1 cellular context compared by ENCODE assay signal in the genomic region with DNA sequence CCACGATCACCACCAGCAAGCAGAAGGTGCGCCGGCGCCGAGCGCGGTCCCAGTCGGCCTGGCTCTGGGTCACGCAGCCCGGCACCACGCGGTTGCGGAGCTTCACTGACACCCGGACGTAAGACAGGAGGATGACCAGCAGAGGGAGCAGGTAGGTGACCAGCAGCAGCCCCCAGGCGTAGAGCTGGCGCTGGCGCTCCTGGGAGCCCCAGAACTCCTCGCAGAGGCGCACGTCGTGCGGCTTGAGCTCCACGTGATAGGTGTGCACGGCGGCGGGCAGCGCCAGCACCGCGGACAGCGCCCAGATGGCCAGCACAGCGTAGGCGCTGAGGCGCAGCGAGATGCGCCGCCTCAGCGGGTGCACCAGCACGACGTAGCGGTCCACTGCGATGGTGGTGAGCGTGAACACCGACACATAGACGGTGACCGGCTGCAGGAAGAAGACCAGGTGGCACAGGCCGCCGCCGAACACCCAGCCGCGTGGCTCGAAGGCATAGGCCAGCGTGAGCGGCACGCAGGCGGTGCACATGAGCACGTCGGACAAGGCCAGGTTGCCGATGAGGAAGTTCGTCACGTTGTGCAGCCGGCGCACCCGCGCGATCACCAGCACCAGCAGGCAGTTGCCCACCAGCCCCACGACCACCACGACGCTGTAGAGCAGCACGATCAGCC.
A peak's percentile ranks its signal among the peaks of the same experiment; 100 is the strongest.
TF ChIP-seq lines count a peak whose summit lies in the region.

No MANE protein-coding gene starts in this region.

TF ChIP-seq in WTC11, 78 proteins besides CTCF, POLR2A, EP300 and RAD21 (continued from another document):
- TF ChIP-seq, protein P1, sequence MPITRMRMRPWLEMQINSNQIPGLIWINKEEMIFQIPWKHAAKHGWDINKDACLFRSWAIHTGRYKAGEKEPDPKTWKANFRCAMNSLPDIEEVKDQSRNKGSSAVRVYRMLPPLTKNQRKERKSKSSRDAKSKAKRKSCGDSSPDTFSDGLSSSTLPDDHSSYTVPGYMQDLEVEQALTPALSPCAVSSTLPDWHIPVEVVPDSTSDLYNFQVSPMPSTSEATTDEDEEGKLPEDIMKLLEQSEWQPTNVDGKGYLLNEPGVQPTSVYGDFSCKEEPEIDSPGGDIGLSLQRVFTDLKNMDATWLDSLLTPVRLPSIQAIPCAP (CRISPR knock-in tag; IDR thresholded peaks at IDR 0.05), result peak; percentile 99
- TF ChIP-seq ZNF423 (CRISPR knock-in tag; IDR thresholded peaks at IDR 0.05) (peak; percentile 52), ZNF317 (CRISPR knock-in tag; IDR thresholded peaks at IDR 0.05; ENCODE audit: borderline replicate concordance, low read depth) (peak; percentile 84), HMGA2 (CRISPR knock-in tag; IDR thresholded peaks at IDR 0.05) (no peak), ELF4 (CRISPR knock-in tag; IDR thresholded peaks at IDR 0.05; ENCODE audit: low read depth) (peak; percentile 97), CREB1 (CRISPR knock-in tag; IDR thresholded peaks at IDR 0.05) (peak; percentile 99), NR1H2 (CRISPR knock-in tag; IDR thresholded peaks at IDR 0.05) (peak; percentile 68; the same call in 1 of the 2 replicates), NR2C2 (CRISPR knock-in tag; IDR thresholded peaks at IDR 0.05) (peak; percentile 90), ZBTB21 (CRISPR knock-in tag; IDR thresholded peaks at IDR 0.05; ENCODE audit: borderline replicate concordance) (peak; percentile 97), ZNF416 (CRISPR knock-in tag; IDR thresholded peaks at IDR 0.05) (no peak), ZNF121 (CRISPR knock-in tag; IDR thresholded peaks at IDR 0.05) (peak; percentile 94)
- TF ChIP-seq, protein P2, sequence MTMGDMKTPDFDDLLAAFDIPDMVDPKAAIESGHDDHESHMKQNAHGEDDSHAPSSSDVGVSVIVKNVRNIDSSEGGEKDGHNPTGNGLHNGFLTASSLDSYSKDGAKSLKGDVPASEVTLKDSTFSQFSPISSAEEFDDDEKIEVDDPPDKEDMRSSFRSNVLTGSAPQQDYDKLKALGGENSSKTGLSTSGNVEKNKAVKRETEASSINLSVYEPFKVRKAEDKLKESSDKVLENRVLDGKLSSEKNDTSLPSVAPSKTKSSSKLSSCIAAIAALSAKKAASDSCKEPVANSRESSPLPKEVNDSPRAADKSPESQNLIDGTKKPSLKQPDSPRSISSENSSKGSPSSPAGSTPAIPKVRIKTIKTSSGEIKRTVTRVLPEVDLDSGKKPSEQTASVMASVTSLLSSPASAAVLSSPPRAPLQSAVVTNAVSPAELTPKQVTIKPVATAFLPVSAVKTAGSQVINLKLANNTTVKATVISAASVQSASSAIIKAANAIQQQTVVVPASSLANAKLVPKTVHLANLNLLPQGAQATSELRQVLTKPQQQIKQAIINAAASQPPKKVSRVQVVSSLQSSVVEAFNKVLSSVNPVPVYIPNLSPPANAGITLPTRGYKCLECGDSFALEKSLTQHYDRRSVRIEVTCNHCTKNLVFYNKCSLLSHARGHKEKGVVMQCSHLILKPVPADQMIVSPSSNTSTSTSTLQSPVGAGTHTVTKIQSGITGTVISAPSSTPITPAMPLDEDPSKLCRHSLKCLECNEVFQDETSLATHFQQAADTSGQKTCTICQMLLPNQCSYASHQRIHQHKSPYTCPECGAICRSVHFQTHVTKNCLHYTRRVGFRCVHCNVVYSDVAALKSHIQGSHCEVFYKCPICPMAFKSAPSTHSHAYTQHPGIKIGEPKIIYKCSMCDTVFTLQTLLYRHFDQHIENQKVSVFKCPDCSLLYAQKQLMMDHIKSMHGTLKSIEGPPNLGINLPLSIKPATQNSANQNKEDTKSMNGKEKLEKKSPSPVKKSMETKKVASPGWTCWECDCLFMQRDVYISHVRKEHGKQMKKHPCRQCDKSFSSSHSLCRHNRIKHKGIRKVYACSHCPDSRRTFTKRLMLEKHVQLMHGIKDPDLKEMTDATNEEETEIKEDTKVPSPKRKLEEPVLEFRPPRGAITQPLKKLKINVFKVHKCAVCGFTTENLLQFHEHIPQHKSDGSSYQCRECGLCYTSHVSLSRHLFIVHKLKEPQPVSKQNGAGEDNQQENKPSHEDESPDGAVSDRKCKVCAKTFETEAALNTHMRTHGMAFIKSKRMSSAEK (CRISPR knock-in tag; IDR thresholded peaks at IDR 0.05; ENCODE audit: borderline replicate concordance), result no peak
- TF ChIP-seq, protein P3, sequence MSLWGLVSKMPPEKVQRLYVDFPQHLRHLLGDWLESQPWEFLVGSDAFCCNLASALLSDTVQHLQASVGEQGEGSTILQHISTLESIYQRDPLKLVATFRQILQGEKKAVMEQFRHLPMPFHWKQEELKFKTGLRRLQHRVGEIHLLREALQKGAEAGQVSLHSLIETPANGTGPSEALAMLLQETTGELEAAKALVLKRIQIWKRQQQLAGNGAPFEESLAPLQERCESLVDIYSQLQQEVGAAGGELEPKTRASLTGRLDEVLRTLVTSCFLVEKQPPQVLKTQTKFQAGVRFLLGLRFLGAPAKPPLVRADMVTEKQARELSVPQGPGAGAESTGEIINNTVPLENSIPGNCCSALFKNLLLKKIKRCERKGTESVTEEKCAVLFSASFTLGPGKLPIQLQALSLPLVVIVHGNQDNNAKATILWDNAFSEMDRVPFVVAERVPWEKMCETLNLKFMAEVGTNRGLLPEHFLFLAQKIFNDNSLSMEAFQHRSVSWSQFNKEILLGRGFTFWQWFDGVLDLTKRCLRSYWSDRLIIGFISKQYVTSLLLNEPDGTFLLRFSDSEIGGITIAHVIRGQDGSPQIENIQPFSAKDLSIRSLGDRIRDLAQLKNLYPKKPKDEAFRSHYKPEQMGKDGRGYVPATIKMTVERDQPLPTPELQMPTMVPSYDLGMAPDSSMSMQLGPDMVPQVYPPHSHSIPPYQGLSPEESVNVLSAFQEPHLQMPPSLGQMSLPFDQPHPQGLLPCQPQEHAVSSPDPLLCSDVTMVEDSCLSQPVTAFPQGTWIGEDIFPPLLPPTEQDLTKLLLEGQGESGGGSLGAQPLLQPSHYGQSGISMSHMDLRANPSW (CRISPR knock-in tag; conservative IDR thresholded peaks at IDR 0.05; ENCODE audit: low read depth), result peak; percentile 98
- TF ChIP-seq, protein P4, sequence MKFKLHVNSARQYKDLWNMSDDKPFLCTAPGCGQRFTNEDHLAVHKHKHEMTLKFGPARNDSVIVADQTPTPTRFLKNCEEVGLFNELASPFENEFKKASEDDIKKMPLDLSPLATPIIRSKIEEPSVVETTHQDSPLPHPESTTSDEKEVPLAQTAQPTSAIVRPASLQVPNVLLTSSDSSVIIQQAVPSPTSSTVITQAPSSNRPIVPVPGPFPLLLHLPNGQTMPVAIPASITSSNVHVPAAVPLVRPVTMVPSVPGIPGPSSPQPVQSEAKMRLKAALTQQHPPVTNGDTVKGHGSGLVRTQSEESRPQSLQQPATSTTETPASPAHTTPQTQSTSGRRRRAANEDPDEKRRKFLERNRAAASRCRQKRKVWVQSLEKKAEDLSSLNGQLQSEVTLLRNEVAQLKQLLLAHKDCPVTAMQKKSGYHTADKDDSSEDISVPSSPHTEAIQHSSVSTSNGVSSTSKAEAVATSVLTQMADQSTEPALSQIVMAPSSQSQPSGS (CRISPR knock-in tag; IDR thresholded peaks at IDR 0.05; ENCODE audit: borderline replicate concordance, low read depth), result peak; percentile 92
- TF ChIP-seq, protein P5, sequence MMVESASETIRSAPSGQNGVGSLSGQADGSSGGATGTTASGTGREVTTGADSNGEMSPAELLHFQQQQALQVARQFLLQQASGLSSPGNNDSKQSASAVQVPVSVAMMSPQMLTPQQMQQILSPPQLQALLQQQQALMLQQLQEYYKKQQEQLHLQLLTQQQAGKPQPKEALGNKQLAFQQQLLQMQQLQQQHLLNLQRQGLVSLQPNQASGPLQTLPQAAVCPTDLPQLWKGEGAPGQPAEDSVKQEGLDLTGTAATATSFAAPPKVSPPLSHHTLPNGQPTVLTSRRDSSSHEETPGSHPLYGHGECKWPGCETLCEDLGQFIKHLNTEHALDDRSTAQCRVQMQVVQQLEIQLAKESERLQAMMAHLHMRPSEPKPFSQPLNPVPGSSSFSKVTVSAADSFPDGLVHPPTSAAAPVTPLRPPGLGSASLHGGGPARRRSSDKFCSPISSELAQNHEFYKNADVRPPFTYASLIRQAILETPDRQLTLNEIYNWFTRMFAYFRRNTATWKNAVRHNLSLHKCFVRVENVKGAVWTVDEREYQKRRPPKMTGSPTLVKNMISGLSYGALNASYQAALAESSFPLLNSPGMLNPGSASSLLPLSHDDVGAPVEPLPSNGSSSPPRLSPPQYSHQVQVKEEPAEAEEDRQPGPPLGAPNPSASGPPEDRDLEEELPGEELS (CRISPR knock-in tag; IDR thresholded peaks at IDR 0.05), result peak; percentile 100
- TF ChIP-seq, protein P6, sequence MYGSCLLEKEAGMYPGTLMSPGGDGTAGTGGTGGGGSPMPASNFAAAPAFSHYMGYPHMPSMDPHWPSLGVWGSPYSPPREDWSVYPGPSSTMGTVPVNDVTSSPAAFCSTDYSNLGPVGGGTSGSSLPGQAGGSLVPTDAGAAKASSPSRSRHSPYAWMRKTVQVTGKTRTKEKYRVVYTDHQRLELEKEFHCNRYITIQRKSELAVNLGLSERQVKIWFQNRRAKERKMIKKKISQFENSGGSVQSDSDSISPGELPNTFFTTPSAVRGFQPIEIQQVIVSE (CRISPR knock-in tag; IDR thresholded peaks at IDR 0.05; ENCODE audit: borderline replicate concordance), result no peak
- TF ChIP-seq, protein P7, sequence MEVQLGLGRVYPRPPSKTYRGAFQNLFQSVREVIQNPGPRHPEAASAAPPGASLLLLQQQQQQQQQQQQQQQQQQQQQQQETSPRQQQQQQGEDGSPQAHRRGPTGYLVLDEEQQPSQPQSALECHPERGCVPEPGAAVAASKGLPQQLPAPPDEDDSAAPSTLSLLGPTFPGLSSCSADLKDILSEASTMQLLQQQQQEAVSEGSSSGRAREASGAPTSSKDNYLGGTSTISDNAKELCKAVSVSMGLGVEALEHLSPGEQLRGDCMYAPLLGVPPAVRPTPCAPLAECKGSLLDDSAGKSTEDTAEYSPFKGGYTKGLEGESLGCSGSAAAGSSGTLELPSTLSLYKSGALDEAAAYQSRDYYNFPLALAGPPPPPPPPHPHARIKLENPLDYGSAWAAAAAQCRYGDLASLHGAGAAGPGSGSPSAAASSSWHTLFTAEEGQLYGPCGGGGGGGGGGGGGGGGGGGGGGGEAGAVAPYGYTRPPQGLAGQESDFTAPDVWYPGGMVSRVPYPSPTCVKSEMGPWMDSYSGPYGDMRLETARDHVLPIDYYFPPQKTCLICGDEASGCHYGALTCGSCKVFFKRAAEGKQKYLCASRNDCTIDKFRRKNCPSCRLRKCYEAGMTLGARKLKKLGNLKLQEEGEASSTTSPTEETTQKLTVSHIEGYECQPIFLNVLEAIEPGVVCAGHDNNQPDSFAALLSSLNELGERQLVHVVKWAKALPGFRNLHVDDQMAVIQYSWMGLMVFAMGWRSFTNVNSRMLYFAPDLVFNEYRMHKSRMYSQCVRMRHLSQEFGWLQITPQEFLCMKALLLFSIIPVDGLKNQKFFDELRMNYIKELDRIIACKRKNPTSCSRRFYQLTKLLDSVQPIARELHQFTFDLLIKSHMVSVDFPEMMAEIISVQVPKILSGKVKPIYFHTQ (CRISPR knock-in tag; IDR thresholded peaks at IDR 0.05), result no peak
- TF ChIP-seq, protein P8, sequence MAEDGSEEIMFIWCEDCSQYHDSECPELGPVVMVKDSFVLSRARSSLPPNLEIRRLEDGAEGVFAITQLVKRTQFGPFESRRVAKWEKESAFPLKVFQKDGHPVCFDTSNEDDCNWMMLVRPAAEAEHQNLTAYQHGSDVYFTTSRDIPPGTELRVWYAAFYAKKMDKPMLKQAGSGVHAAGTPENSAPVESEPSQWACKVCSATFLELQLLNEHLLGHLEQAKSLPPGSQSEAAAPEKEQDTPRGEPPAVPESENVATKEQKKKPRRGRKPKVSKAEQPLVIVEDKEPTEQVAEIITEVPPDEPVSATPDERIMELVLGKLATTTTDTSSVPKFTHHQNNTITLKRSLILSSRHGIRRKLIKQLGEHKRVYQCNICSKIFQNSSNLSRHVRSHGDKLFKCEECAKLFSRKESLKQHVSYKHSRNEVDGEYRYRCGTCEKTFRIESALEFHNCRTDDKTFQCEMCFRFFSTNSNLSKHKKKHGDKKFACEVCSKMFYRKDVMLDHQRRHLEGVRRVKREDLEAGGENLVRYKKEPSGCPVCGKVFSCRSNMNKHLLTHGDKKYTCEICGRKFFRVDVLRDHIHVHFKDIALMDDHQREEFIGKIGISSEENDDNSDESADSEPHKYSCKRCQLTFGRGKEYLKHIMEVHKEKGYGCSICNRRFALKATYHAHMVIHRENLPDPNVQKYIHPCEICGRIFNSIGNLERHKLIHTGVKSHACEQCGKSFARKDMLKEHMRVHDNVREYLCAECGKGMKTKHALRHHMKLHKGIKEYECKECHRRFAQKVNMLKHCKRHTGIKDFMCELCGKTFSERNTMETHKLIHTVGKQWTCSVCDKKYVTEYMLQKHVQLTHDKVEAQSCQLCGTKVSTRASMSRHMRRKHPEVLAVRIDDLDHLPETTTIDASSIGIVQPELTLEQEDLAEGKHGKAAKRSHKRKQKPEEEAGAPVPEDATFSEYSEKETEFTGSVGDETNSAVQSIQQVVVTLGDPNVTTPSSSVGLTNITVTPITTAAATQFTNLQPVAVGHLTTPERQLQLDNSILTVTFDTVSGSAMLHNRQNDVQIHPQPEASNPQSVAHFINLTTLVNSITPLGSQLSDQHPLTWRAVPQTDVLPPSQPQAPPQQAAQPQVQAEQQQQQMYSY (CRISPR knock-in tag; IDR thresholded peaks at IDR 0.05), result peak; percentile 83
- TF ChIP-seq, protein P9, sequence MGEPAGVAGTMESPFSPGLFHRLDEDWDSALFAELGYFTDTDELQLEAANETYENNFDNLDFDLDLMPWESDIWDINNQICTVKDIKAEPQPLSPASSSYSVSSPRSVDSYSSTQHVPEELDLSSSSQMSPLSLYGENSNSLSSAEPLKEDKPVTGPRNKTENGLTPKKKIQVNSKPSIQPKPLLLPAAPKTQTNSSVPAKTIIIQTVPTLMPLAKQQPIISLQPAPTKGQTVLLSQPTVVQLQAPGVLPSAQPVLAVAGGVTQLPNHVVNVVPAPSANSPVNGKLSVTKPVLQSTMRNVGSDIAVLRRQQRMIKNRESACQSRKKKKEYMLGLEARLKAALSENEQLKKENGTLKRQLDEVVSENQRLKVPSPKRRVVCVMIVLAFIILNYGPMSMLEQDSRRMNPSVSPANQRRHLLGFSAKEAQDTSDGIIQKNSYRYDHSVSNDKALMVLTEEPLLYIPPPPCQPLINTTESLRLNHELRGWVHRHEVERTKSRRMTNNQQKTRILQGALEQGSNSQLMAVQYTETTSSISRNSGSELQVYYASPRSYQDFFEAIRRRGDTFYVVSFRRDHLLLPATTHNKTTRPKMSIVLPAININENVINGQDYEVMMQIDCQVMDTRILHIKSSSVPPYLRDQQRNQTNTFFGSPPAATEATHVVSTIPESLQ (CRISPR knock-in tag; IDR thresholded peaks at IDR 0.05), result peak; percentile 85; the same call in 1 of the 2 replicates
- TF ChIP-seq, protein P10, sequence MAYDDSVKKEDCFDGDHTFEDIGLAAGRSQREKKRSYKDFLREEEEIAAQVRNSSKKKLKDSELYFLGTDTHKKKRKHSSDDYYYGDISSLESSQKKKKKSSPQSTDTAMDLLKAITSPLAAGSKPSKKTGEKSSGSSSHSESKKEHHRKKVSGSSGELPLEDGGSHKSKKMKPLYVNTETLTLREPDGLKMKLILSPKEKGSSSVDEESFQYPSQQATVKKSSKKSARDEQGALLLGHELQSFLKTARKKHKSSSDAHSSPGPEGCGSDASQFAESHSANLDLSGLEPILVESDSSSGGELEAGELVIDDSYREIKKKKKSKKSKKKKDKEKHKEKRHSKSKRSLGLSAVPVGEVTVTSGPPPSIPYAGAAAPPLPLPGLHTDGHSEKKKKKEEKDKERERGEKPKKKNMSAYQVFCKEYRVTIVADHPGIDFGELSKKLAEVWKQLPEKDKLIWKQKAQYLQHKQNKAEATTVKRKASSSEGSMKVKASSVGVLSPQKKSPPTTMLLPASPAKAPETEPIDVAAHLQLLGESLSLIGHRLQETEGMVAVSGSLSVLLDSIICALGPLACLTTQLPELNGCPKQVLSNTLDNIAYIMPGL (CRISPR knock-in tag; IDR thresholded peaks at IDR 0.05), result peak; percentile 93
